ENCODE assay signal across 11 cellular contexts in genomic region chr5:95022967-95023695, GRCh38.
DNase-seq lines count a peak whose midpoint lies in the region; ATAC-seq and TF ChIP-seq lines count a peak whose summit lies in the region.
"Had no signal": no experiment of that assay in that cellular context is flagged by ENCODE, and none has a peak within 500 bp of the region (broad histone marks: within the 10 kb centered on the region; RNA-seq: fewer than 3 reads in every experiment).

No MANE protein-coding gene starts in this region.

- no peak overlapping the region for H3K4ac ChIP-seq in mesendoderm (ENCODE audit: low read depth, low read length)

- H4K8ac ChIP-seq in mesendoderm (ENCODE audit: low read depth, low read length): no peak overlapping the region

- H3K9me3 Mint-ChIP-seq in activated T-helper 2 cell treated with anti-CD3 and anti-CD28 coated beads, Interferon-gamma antibody, Interleukin-2, Interleukin-4, amounts not matched to agents 10 μg/mL and 5 μg/mL and 100 μg/mL, durations not matched to agents 14 hours and 24 hours and 36 hours: no peaks in the 10 kb centered on the region
- H3K9me3 Mint-ChIP-seq in WTC11 (0 out of 2 replicates have a peak, but pooled peaks cover 3% of the 10 kb centered on the region), Calu3 (ENCODE audit: low read depth, unreplicated experiment) (peaks cover 2% of the 10 kb centered on the region)
- H3K9me3 Mint-ChIP-seq in CD8-positive, alpha-beta T cell: no peaks in the 10 kb centered on the region
- H3K9me3 Mint-ChIP-seq: activated naive CD8-positive, alpha-beta T cell treated with anti-CD3 and anti-CD28 coated beads for 36 hours had no signal

- H3K4me2 ChIP-seq in mesendoderm (ENCODE audit: low read length): no peak overlapping the region

- H3K36me3 Mint-ChIP-seq in activated T-helper 2 cell treated with anti-CD3 and anti-CD28 coated beads, Interferon-gamma antibody, Interleukin-2, Interleukin-4, amounts not matched to agents 10 μg/mL and 5 μg/mL and 100 μg/mL, durations not matched to agents 14 hours and 24 hours and 36 hours (ENCODE audit: low read depth): no peaks in the 10 kb centered on the region
- no peaks in the 10 kb centered on the region for H3K36me3 Mint-ChIP-seq in WTC11
- no peaks in the 10 kb centered on the region for H3K36me3 Mint-ChIP-seq in Calu3 (ENCODE audit: insufficient read depth, unreplicated experiment)
- H3K36me3 Mint-ChIP-seq in CD8-positive, alpha-beta T cell: no peaks in the 10 kb centered on the region
- H3K36me3 Mint-ChIP-seq: activated naive CD8-positive, alpha-beta T cell treated with anti-CD3 and anti-CD28 coated beads for 36 hours had no signal

- H4K5ac ChIP-seq in mesendoderm (ENCODE audit: low read length): no peak overlapping the region

- no peak overlapping the region for H2AK5ac ChIP-seq in mesendoderm (ENCODE audit: low read length)

- TF ChIP-seq CTCF in WTC11 (IDR thresholded peaks at IDR 0.05): no peak
- TF ChIP-seq CTCF in Calu3 (IDR thresholded peaks at IDR 0.05; ENCODE audit: unreplicated experiment): no peak
- TF ChIP-seq CTCF in CD8-positive, alpha-beta T cell (IDR thresholded peaks at IDR 0.05): no peak

- no peaks in the 10 kb centered on the region for H3K4me1 ChIP-seq in mesendoderm (ENCODE audit: control insufficient read depth, low read depth, low read length)
- H3K4me1 ChIP-seq in CD8-positive, alpha-beta T cell (ENCODE audit: insufficient read depth, low read length): no peaks in the 10 kb centered on the region
- H3K4me1 ChIP-seq: thyroid gland had no signal

- no peaks in the 10 kb centered on the region for H3K27me3 ChIP-seq in mesendoderm (ENCODE audit: insufficient read depth, low read length, poor library complexity)
- H3K27me3 ChIP-seq in CD8-positive, alpha-beta T cell (ENCODE audit: insufficient read depth, low read length): no peaks in the 10 kb centered on the region
- H3K27me3 ChIP-seq: heart left ventricle, thyroid gland had no signal

- no peak overlapping the region for H3K56ac ChIP-seq in mesendoderm (ENCODE audit: low read length)

- no peak overlapping the region for H3K9ac ChIP-seq in mesendoderm (ENCODE audit: low read length)

- CTCF ChIA-PET in WTC11 (lab: Charles Lee) (no interaction called here), Calu3 (lab: Charles Lee) (no interaction called here)
- CTCF ChIA-PET in CD8-positive, alpha-beta T cell (lab: Charles Lee): interaction anchor here (1.2 kb wide), 1 partner anchor 85 kb away, joined by 3 read pairs; no protein-coding TSS in a partner anchor

- H3K36me3 ChIP-seq in mesendoderm (ENCODE audit: control insufficient read depth, insufficient read depth, low read length): no peaks in the 10 kb centered on the region
- H3K36me3 ChIP-seq in CD8-positive, alpha-beta T cell (ENCODE audit: insufficient read depth, low read length): no peaks in the 10 kb centered on the region
- H3K36me3 ChIP-seq: heart left ventricle, thyroid gland had no signal

- no CpG with 5 or more reads among the region's 5 CpGs for WGBS in mesendoderm (ENCODE audit: extremely low coverage, insufficient coverage, low lambda C conversion rate)

- no peak overlapping the region for H2BK120ac ChIP-seq in mesendoderm (ENCODE audit: low read depth, low read length)

- intact Hi-C loops in activated T-helper 2 cell treated with anti-CD3 and anti-CD28 coated beads, Interferon-gamma antibody, Interleukin-2, Interleukin-4, amounts not matched to agents 10 μg/mL and 5 μg/mL and 100 μg/mL, durations not matched to agents 14 hours and 24 hours and 36 hours (cut with micrococcal nuclease): loop anchor here (10.0 kb wide), 1 partner anchor 228 kb away; no protein-coding TSS in a partner anchor
- intact Hi-C loops in Calu3 (cut with micrococcal nuclease; ENCODE audit: unreplicated experiment): no loop called here
- intact Hi-C loops in CD8-positive, alpha-beta T cell (cut with DNase I, micrococcal nuclease): no loop called here

- H3K79me2 ChIP-seq in mesendoderm (ENCODE audit: control insufficient read depth, insufficient read depth, low read length): no peaks in the 10 kb centered on the region

- peak overlapping the region; percentile 36 for H3K27ac Mint-ChIP-seq in activated T-helper 2 cell treated with anti-CD3 and anti-CD28 coated beads, Interferon-gamma antibody, Interleukin-2, Interleukin-4, amounts not matched to agents 10 μg/mL and 5 μg/mL and 100 μg/mL, durations not matched to agents 14 hours and 24 hours and 36 hours
- H3K27ac Mint-ChIP-seq in WTC11 (no peak overlapping the region), Calu3 (ENCODE audit: unreplicated experiment) (no peak overlapping the region)
- no peak overlapping the region for H3K27ac Mint-ChIP-seq in CD8-positive, alpha-beta T cell
- H3K27ac Mint-ChIP-seq: activated naive CD8-positive, alpha-beta T cell treated with anti-CD3 and anti-CD28 coated beads for 36 hours had no signal

- no peaks in the 10 kb centered on the region for H3K79me1 ChIP-seq in mesendoderm (ENCODE audit: low read length)

- no peak overlapping the region for H3K18ac ChIP-seq in mesendoderm (ENCODE audit: low read length)

- H3K4me3 ChIP-seq in mesendoderm (ENCODE audit: low read length): no peak overlapping the region
- no peak overlapping the region for H3K4me3 ChIP-seq in CD8-positive, alpha-beta T cell (ENCODE audit: low read depth, low read length)
- H3K4me3 ChIP-seq: heart left ventricle, thyroid gland had no signal

- H3K4me1 Mint-ChIP-seq in activated T-helper 2 cell treated with anti-CD3 and anti-CD28 coated beads, Interferon-gamma antibody, Interleukin-2, Interleukin-4, amounts not matched to agents 10 μg/mL and 5 μg/mL and 100 μg/mL, durations not matched to agents 14 hours and 24 hours and 36 hours (ENCODE audit: low read depth): peaks cover 33% of the 10 kb centered on the region
- H3K4me1 Mint-ChIP-seq in WTC11: peaks cover 4% of the 10 kb centered on the region; the same call in 1 of the 2 replicates
- peaks cover 11% of the 10 kb centered on the region for H3K4me1 Mint-ChIP-seq in Calu3 (ENCODE audit: low read depth, unreplicated experiment)
- peaks cover 6% of the 10 kb centered on the region for H3K4me1 Mint-ChIP-seq in CD8-positive, alpha-beta T cell (ENCODE audit: low read depth)

- H3K27ac ChIP-seq in mesendoderm (ENCODE audit: low read depth, low read length): no peak overlapping the region
- H3K27ac ChIP-seq in CD8-positive, alpha-beta T cell (ENCODE audit: low read depth, low read length): no peak overlapping the region
- H3K27ac ChIP-seq: heart left ventricle, thyroid gland had no signal

- H3K9me3 ChIP-seq in CD8-positive, alpha-beta T cell (ENCODE audit: low read length): no peaks in the 10 kb centered on the region
- H3K9me3 ChIP-seq: heart left ventricle, thyroid gland had no signal

- BruUV-seq in Calu3 (replicated peaks; lab: Mats Ljungman, UMichigan): no TSS peak

- DNase-seq in Daoy (ENCODE audit: low read depth) (peak; percentile 63), WTC11 (ENCODE audit: low spot score) (no peak), Calu3 (no peak), mesendoderm (no peak)
- no peak for DNase-seq in activated T-helper 2 cell treated with anti-CD3 and anti-CD28 coated beads, Interferon-gamma antibody, Interleukin-2, Interleukin-4, amounts not matched to agents 10 μg/mL and 5 μg/mL and 100 μg/mL, durations not matched to agents 14 hours and 24 hours and 36 hours (ENCODE audit: low spot score)
- no peak for DNase-seq in CD8-positive, alpha-beta T cell
- DNase-seq: activated naive CD8-positive, alpha-beta T cell treated with anti-CD3 and anti-CD28 coated beads for 36 hours; heart left ventricle; thyroid gland had no signal

- H3K4me3 Mint-ChIP-seq in activated T-helper 2 cell treated with anti-CD3 and anti-CD28 coated beads, Interferon-gamma antibody, Interleukin-2, Interleukin-4, amounts not matched to agents 10 μg/mL and 5 μg/mL and 100 μg/mL, durations not matched to agents 14 hours and 24 hours and 36 hours (ENCODE audit: low read depth): no peak overlapping the region
- no peak overlapping the region for H3K4me3 Mint-ChIP-seq in WTC11
- no peak overlapping the region for H3K4me3 Mint-ChIP-seq in Calu3 (ENCODE audit: low read depth, unreplicated experiment)
- H3K4me3 Mint-ChIP-seq in CD8-positive, alpha-beta T cell: no peak overlapping the region
- H3K4me3 Mint-ChIP-seq: activated naive CD8-positive, alpha-beta T cell treated with anti-CD3 and anti-CD28 coated beads for 36 hours had no signal

- POLR2A ChIA-PET in WTC11 (lab: Charles Lee): no interaction called here
- POLR2A ChIA-PET in CD8-positive, alpha-beta T cell (lab: Charles Lee): no interaction called here

- no peak overlapping the region for H3K23ac ChIP-seq in mesendoderm (ENCODE audit: low read length)

- no peak overlapping the region for H2BK15ac ChIP-seq in mesendoderm (replicated peaks; ENCODE audit: low read depth)

- peak; percentile 79 for ATAC-seq in GM19468 (IDR thresholded peaks at IDR 0.05; ENCODE audit: extremely low read depth, unreplicated experiment)
- peak; percentile 78 for ATAC-seq in HG03175 (IDR thresholded peaks at IDR 0.05; ENCODE audit: unreplicated experiment)
- no peak for ATAC-seq in WTC11
- no peak for ATAC-seq in CD8-positive, alpha-beta T cell
- ATAC-seq: heart left ventricle had no signal

- H3K27me3 Mint-ChIP-seq in activated T-helper 2 cell treated with anti-CD3 and anti-CD28 coated beads, Interferon-gamma antibody, Interleukin-2, Interleukin-4, amounts not matched to agents 10 μg/mL and 5 μg/mL and 100 μg/mL, durations not matched to agents 14 hours and 24 hours and 36 hours (ENCODE audit: low read depth): peaks cover 4% of the 10 kb centered on the region
- H3K27me3 Mint-ChIP-seq in WTC11 (ENCODE audit: low read depth): no peaks in the 10 kb centered on the region
- no peaks in the 10 kb centered on the region for H3K27me3 Mint-ChIP-seq in Calu3 (ENCODE audit: unreplicated experiment)
- H3K27me3 Mint-ChIP-seq in CD8-positive, alpha-beta T cell (ENCODE audit: low read depth): no peaks in the 10 kb centered on the region

- H2BK5ac ChIP-seq in mesendoderm (ENCODE audit: low read length): no peak overlapping the region

TF ChIP-seq in WTC11, 78 proteins besides CTCF, POLR2A, EP300 and RAD21 (continues in another document):
- TF ChIP-seq USF1 (CRISPR knock-in tag; IDR thresholded peaks at IDR 0.05) (no peak), CBFB (CRISPR knock-in tag; IDR thresholded peaks at IDR 0.05; ENCODE audit: low read depth) (no peak), ZNF138 (CRISPR knock-in tag; conservative IDR thresholded peaks at IDR 0.05) (no peak), NFYB (CRISPR knock-in tag; conservative IDR thresholded peaks at IDR 0.05; ENCODE audit: low read depth) (no peak)

Comparison
In these comparisons a context has a peak if more than half of its experiments do, and no peak if none do; other contexts are left out.
1. ATAC-seq: peak in GM19468 (single experiment) and HG03175 (single experiment); none in WTC11 (single experiment) and CD8-positive, alpha-beta T cell (single experiment).